In the genomic region with DNA sequence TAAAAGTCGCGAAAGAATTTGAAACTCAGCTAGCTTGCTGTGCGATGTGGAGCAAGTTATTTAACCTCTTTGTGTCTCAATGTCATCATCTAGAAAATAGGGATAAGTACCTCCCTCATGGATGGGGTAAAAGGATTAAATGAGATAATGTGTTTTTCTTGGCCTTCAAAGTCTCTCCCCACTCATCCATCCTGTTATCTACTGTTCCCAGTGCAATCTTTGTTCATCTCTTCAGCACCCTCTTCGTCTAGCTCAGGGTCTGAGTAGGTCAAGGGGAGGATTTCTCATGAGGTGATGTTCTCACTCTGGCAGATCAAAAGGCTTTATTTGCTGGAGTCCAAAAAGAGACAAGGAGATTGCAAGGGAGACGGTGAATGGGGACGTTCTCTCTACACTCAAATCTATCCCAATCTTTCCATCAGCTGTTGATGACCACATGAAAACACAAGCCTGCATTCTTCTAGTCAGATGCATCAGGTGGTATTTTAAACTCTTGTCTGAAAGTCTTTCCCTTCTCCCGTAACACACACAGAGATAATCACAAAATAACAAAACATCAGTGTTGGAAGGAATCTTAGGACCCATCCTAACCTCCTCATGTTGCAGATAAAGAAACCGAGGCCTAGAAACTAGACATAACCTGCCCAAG, we compare ENCODE assay signal across 8 cellular contexts. TPM values are rescaled to one million over a fixed set of nuclear protein-coding genes. Genes with fewer than 3 reads are reported as not detected.
DNase-seq lines count a peak whose midpoint lies in the region; ATAC-seq and TF ChIP-seq lines count a peak whose summit lies in the region.

No MANE protein-coding gene starts in this region.

- no peak for DNase-seq in HAP-1 (ENCODE audit: low spot score in 2 of 2)
- DNase-seq in activated B cell treated with CpG ODN at 0.5 μM for 24 hours = no peak
- no peak for DNase-seq in right cardiac atrium
- DNase-seq in NCI-H748 treated with DMSO at 0.1 percent for 48 hours (lab: John Stamatoyannopoulos, UW) = no peak
- no peak for DNase-seq in NCI-H526 (lab: John Stamatoyannopoulos, UW)
- DNase-seq in NCI-H1694 (lab: John Stamatoyannopoulos, UW) = no peak

- CTCF ChIA-PET in activated B cell treated with CpG ODN at 0.5 μM for 24 hours (lab: Charles Lee) = interaction anchor here (1.5 kb wide), 1 partner anchor 18 kb away, joined by 4 read pairs; no protein-coding TSS in a partner anchor

- intact Hi-C loops in activated B cell treated with CpG ODN at 0.5 μM for 24 hours (cut with micrococcal nuclease) (loop anchor here (2.0 to 10.0 kb wide), 3 partner anchors 293 to 1059 kb away; partner anchors contain the start of genes ABHD17C and MEX3B), right cardiac atrium (cut with DNase I) (no loop called here)

- peaks cover 65% of the 10 kb centered on the region for H3K4me1 Mint-ChIP-seq in activated B cell treated with CpG ODN at 0.5 μM for 24 hours

- H3K9ac ChIP-seq in skeletal muscle satellite cell (ENCODE audit: low read depth, low read length) = peak overlapping the region; percentile 84

- in situ Hi-C loops in HAP-1 (cut with MboI; ENCODE audit: low sequenced_read_pairs) = loop anchor here (10.0 kb wide), 1 partner anchor 1057 kb away; the partner anchor contains the start of gene MEX3B

- no peaks in the 10 kb centered on the region for H3K27me3 Mint-ChIP-seq in activated B cell treated with CpG ODN at 0.5 μM for 24 hours

- peak overlapping the region; percentile 99 for H3K4me3 Mint-ChIP-seq in activated B cell treated with CpG ODN at 0.5 μM for 24 hours

- H3K9me3 Mint-ChIP-seq in activated B cell treated with CpG ODN at 0.5 μM for 24 hours = no peaks in the 10 kb centered on the region

- H3K36me3 ChIP-seq in HAP-1 (replicated peaks) (no peaks in the 10 kb centered on the region; the same call in 1 of the 2 replicates), skeletal muscle satellite cell (ENCODE audit: insufficient read depth, low read length) (no peaks in the 10 kb centered on the region)

- POLR2A ChIA-PET in activated B cell treated with CpG ODN at 0.5 μM for 24 hours (lab: Charles Lee) = interaction anchor here (0.9 to 5.9 kb wide), 2 partner anchors 12 to 17 kb away, joined by 3 to 83 read pairs; partner anchors contain the start of gene TLNRD1

- peak overlapping the region; percentile 89 for H3K4me2 ChIP-seq in skeletal muscle satellite cell (ENCODE audit: low read length)

- no peaks in the 10 kb centered on the region for H3K27me3 ChIP-seq in HAP-1 (ENCODE audit: low read depth)
- no peaks in the 10 kb centered on the region for H3K27me3 ChIP-seq in right cardiac atrium (ENCODE audit: control insufficient read depth, insufficient read depth)
- no peaks in the 10 kb centered on the region for H3K27me3 ChIP-seq in skeletal muscle satellite cell (ENCODE audit: control insufficient read depth, insufficient read depth, low read length)

- WGBS in right cardiac atrium = 49% methylated on average over 8 of the region's 8 CpGs

- H3K4me3 ChIP-seq in HAP-1 = peak overlapping the region; percentile 98
- peak overlapping the region; percentile 57 for H3K4me3 ChIP-seq in right cardiac atrium (ENCODE audit: low read length)
- peak overlapping the region; percentile 95 for H3K4me3 ChIP-seq in skeletal muscle satellite cell (ENCODE audit: low read length)

- TF ChIP-seq CTCF in activated B cell treated with CpG ODN at 0.5 μM for 24 hours (IDR thresholded peaks at IDR 0.05) = no peak

- H3K9me3 ChIP-seq in HAP-1 (no peaks in the 10 kb centered on the region), right cardiac atrium (ENCODE audit: control insufficient read depth, low read length) (no peaks in the 10 kb centered on the region), skeletal muscle satellite cell (replicated peaks; ENCODE audit: low read length) (no peaks in the 10 kb centered on the region)

- peaks cover 48% of the 10 kb centered on the region for H3K4me1 ChIP-seq in HAP-1
- H3K4me1 ChIP-seq in right cardiac atrium (ENCODE audit: control insufficient read depth, insufficient read depth, low read length) = peaks cover 13% of the 10 kb centered on the region
- peaks cover 34% of the 10 kb centered on the region for H3K4me1 ChIP-seq in skeletal muscle satellite cell (ENCODE audit: control insufficient read depth, insufficient read depth, low read length)

- peaks cover 19% of the 10 kb centered on the region for H3K36me3 Mint-ChIP-seq in activated B cell treated with CpG ODN at 0.5 μM for 24 hours (ENCODE audit: low read depth)

- ATAC-seq in activated B cell treated with CpG ODN at 0.5 μM for 24 hours (ENCODE audit: low read depth) (no peak), right cardiac atrium (no peak), HG02885 (IDR thresholded peaks at IDR 0.05; ENCODE audit: poor library complexity, unreplicated experiment) (no peak)

- no peak overlapping the region for H3K27ac ChIP-seq in right cardiac atrium (ENCODE audit: low read length)

- H3K27ac Mint-ChIP-seq in activated B cell treated with CpG ODN at 0.5 μM for 24 hours = no peak overlapping the region

RNA-seq across cellular contexts. Expression of gene MESD, which starts 1.3 kb away (rescaled TPM):
- total RNA-seq in activated B cell treated with CpG ODN at 0.5 μM for 24 hours (21.4 and 23.8 TPM in 2 replicates), right cardiac atrium (10 to 100 TPM; 15.7 to 18.9 (median 17.3) TPM)
- polyA plus RNA-seq in right cardiac atrium = 13.2 TPM
- 13.3 and 16.0 TPM in 2 replicates for total RNA-seq in skeletal muscle satellite cell (2012; rRNA removed)

RNA-seq across cellular contexts. Expression of gene TLNRD1, which starts 12.5 kb away (rescaled TPM):
- total RNA-seq in activated B cell treated with CpG ODN at 0.5 μM for 24 hours = 25.7 TPM in 2 replicates
- total RNA-seq in right cardiac atrium = 10 to 100 TPM in 1 of 4 donors, 1 to 10 TPM in 3; 6.7 to 17.2 (median 7.3) TPM
- 4.8 TPM for polyA plus RNA-seq in right cardiac atrium
- total RNA-seq in skeletal muscle satellite cell (2012; rRNA removed) = 8.9 and 10.7 TPM in 2 replicates
